Comparison of ENCODE assay signal across 1 cellular context in genomic region chr15:43800286-43801136, GRCh38.
TF ChIP-seq lines count a peak whose summit lies in the region.

Gene HYPK (plus strand): TSS chr15:43800599. CDS start chr15:43800623, 24 bp downstream.

TF ChIP-seq in H1, 55 proteins besides CTCF, POLR2A, EP300 and RAD21:
- peak; percentile 38; the same call in 1 of the 2 replicates for TF ChIP-seq CREB1 (IDR thresholded peaks at IDR 0.05)
- peak; percentile 75 for TF ChIP-seq TBP (IDR thresholded peaks at IDR 0.05; ENCODE audit: low read depth, low read length)
- peak; percentile 71 for TF ChIP-seq KDM4A (IDR thresholded peaks at IDR 0.05; ENCODE audit: low read depth, low read length, severe bottlenecking)
- TF ChIP-seq HDAC2 (IDR thresholded peaks at IDR 0.05; ENCODE audit: borderline replicate concordance in 1 of 2, low read depth in 2 of 2, low read length in 2 of 2) = peak in 1 of 2 experiments; percentile 91; a peak in 2 of 4 replicates
- no peak for TF ChIP-seq RXRA (IDR thresholded peaks at IDR 0.05; ENCODE audit: insufficient read depth, low read depth, low read length)
- TF ChIP-seq PHF8 (conservative IDR thresholded peaks at IDR 0.05; ENCODE audit: low read depth, low read length) = peak; percentile 75
- peak; percentile 59 for TF ChIP-seq MAX (IDR thresholded peaks at IDR 0.05)
- peak; percentile 87; the same call in 1 of the 2 replicates for TF ChIP-seq GABPA (IDR thresholded peaks at IDR 0.05; ENCODE audit: borderline replicate concordance, insufficient read depth, low read length)
- 0 out of 2 replicates have a peak, but pooled peaks have one; percentile 41 for TF ChIP-seq SP1 (IDR thresholded peaks at IDR 0.05; ENCODE audit: low read depth, low read length)
- TF ChIP-seq TAF7 (optimal IDR thresholded peaks at IDR 0.05; ENCODE audit: borderline replicate concordance, low read depth, low read length) = peak; percentile 46
- TF ChIP-seq ASH2L (IDR thresholded peaks at IDR 0.05; ENCODE audit: low read length) = peak; percentile 73
- TF ChIP-seq E2F6 (IDR thresholded peaks at IDR 0.05) = peak; percentile 17; the same call in 1 of the 2 replicates
- no peak for TF ChIP-seq RBBP5 (IDR thresholded peaks at IDR 0.05; ENCODE audit: borderline replicate concordance, low read depth, low read length)
- TF ChIP-seq POLR2AphosphoS5 (IDR thresholded peaks at IDR 0.05; ENCODE audit: low read depth, low read length) = peak; percentile 94
- TF ChIP-seq USF2 (IDR thresholded peaks at IDR 0.05; ENCODE audit: low read length) = no peak
- peak; percentile 75; the same call in 1 of the 2 replicates for TF ChIP-seq KDM5A (IDR thresholded peaks at IDR 0.05; ENCODE audit: low read length)
- no peak for TF ChIP-seq MAFK (IDR thresholded peaks at IDR 0.05; ENCODE audit: low read depth, low read length)
- peak; percentile 76 to 88; a peak in 3 of 4 replicates for TF ChIP-seq SIN3A (conservative IDR thresholded peaks at IDR 0.05 in 1 of 2, IDR thresholded peaks at IDR 0.05 in 1 of 2; ENCODE audit: low read depth in 1 of 2, low read length in 2 of 2)
- peak; percentile 89 for TF ChIP-seq YY1 (IDR thresholded peaks at IDR 0.05; ENCODE audit: low read depth, low read length)
- TF ChIP-seq TAF1 (IDR thresholded peaks at IDR 0.05; ENCODE audit: low read depth, low read length) = peak; percentile 82
- TF ChIP-seq TEAD4 (IDR thresholded peaks at IDR 0.05; ENCODE audit: low read depth, low read length) = no peak
- TF ChIP-seq CHD2 (IDR thresholded peaks at IDR 0.05; ENCODE audit: low read length) = peak; percentile 52; the same call in 1 of the 2 replicates
